7 cellular contexts compared by ENCODE assay signal in the genomic region with DNA sequence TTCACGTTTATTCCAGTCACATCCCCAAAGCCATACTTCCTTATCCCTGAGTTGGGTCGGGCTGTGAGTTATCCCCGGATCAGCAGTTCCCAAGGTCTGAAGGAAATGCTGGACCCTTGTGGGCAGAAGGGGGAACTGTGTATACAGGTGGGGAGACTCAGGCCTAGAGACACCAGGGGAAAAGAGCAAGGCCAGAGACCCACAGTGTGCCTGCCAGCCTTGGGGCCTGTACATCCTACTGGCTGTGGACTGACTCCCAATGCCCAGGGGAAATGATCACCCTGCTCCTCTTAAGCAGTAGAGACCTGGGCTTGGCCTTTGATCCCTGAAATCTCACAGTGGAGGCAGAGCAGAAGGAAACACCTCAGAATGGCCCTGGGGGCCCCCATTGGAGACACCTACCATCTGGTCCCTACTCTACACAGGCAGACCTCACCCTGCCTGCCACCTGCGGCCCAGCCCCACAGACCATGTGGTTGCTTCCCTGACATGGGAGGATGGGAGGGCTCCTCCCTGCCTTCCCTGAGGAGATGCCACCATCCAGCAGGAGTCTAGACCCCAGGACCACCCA. TPM values are rescaled to one million over a fixed set of nuclear protein-coding genes. Genes with fewer than 3 reads are reported as not detected.
DNase-seq lines count a peak whose midpoint lies in the region; ATAC-seq and TF ChIP-seq lines count a peak whose summit lies in the region.

No MANE protein-coding gene starts in this region.

- DNase-seq in activated T-helper 1 cell treated with anti-CD3 and anti-CD28 coated beads, Interleukin-12 subunit alpha, Interleukin-12 subunit beta, Interleukin-2, Interleukin-4 antibody, amounts not matched to agents 30 ng/mL and 10 ng/mL and 1 ng/mL, durations not matched to agents 14 hours and 24 hours and 36 hours (ENCODE audit: low spot score), result no peak
- DNase-seq in NCI-H2081 treated with DMSO at 0.1 percent for 48 hours (lab: John Stamatoyannopoulos, UW), result no peak
- DNase-seq in GDM1 (lab: John Stamatoyannopoulos, UW), result no peak

- H3K36me3 ChIP-seq in HEK293 (ENCODE audit: control insufficient read depth in 2 of 2, insufficient read depth in 1 of 2, low read length in 2 of 2) (peaks cover 0 to 23% of the 10 kb centered on the region in 2 experiments; a peak in 1 of 3 replicates), iPS-15b (ENCODE audit: control insufficient read depth, insufficient read depth, low read length) (no peaks in the 10 kb centered on the region)

- intact Hi-C loops in activated T-helper 1 cell treated with anti-CD3 and anti-CD28 coated beads, Interleukin-12 subunit alpha, Interleukin-12 subunit beta, Interleukin-2, Interleukin-4 antibody, amounts not matched to agents 30 ng/mL and 10 ng/mL and 1 ng/mL, durations not matched to agents 14 hours and 24 hours and 36 hours (cut with micrococcal nuclease), result loop anchor here (2.0 to 5.0 kb wide), 4 partner anchors 43 to 646 kb away; a partner anchor contains a TSS

- H3K27me3 Mint-ChIP-seq in activated T-helper 1 cell treated with anti-CD3 and anti-CD28 coated beads, Interleukin-12 subunit alpha, Interleukin-12 subunit beta, Interleukin-2, Interleukin-4 antibody, amounts not matched to agents 30 ng/mL and 10 ng/mL and 1 ng/mL, durations not matched to agents 14 hours and 24 hours and 36 hours (ENCODE audit: insufficient read depth), result peaks cover 6% of the 10 kb centered on the region
- no peaks in the 10 kb centered on the region for H3K27me3 Mint-ChIP-seq in stimulated activated memory B cell treated with anti-CD40 and anti-IgM and Interleukin-4, amounts not matched to agents 10 μg/mL and 1 μg/mL and 100 μg/mL, for 72 hours

- peak overlapping the region; percentile 39 for H3K4me3 Mint-ChIP-seq in activated T-helper 1 cell treated with anti-CD3 and anti-CD28 coated beads, Interleukin-12 subunit alpha, Interleukin-12 subunit beta, Interleukin-2, Interleukin-4 antibody, amounts not matched to agents 30 ng/mL and 10 ng/mL and 1 ng/mL, durations not matched to agents 14 hours and 24 hours and 36 hours
- peak overlapping the region; percentile 85 for H3K4me3 Mint-ChIP-seq in stimulated activated memory B cell treated with anti-CD40 and anti-IgM and Interleukin-4, amounts not matched to agents 10 μg/mL and 1 μg/mL and 100 μg/mL, for 72 hours

- peaks cover 4% of the 10 kb centered on the region; the same call in 1 of the 2 replicates for H3K4me1 ChIP-seq in HEK293 (ENCODE audit: control insufficient read depth, insufficient read depth, low read length)
- peaks cover 7% of the 10 kb centered on the region for H3K4me1 ChIP-seq in iPS-15b (ENCODE audit: control insufficient read depth, insufficient read depth, low read length)

- TF ChIP-seq CTCF in HEK293 (tag by site-specific recombination; IDR thresholded peaks at IDR 0.05), result no peak

- ATAC-seq in stimulated activated memory B cell treated with anti-CD40 and anti-IgM and Interleukin-4, amounts not matched to agents 10 μg/mL and 1 μg/mL and 100 μg/mL, for 72 hours, result no peak
- ATAC-seq in HG02623 (IDR thresholded peaks at IDR 0.05; ENCODE audit: unreplicated experiment), result no peak

- POLR2A ChIA-PET in HEK293 (lab: Yijun Ruan, JAX), result no interaction called here

- H3K27ac ChIP-seq in HEK293 (ENCODE audit: extremely low read depth, low read depth, low read length), result no peak overlapping the region

- H3K9me3 ChIP-seq in HEK293 (ENCODE audit: control insufficient read depth, insufficient read depth, low read depth, low read length) (no peaks in the 10 kb centered on the region), iPS-15b (ENCODE audit: control insufficient read depth, insufficient read depth, low read length) (no peaks in the 10 kb centered on the region)

- H3K27ac Mint-ChIP-seq in activated T-helper 1 cell treated with anti-CD3 and anti-CD28 coated beads, Interleukin-12 subunit alpha, Interleukin-12 subunit beta, Interleukin-2, Interleukin-4 antibody, amounts not matched to agents 30 ng/mL and 10 ng/mL and 1 ng/mL, durations not matched to agents 14 hours and 24 hours and 36 hours, result no peak overlapping the region
- peak overlapping the region; percentile 73 for H3K27ac Mint-ChIP-seq in stimulated activated memory B cell treated with anti-CD40 and anti-IgM and Interleukin-4, amounts not matched to agents 10 μg/mL and 1 μg/mL and 100 μg/mL, for 72 hours

- H3K4me1 Mint-ChIP-seq in activated T-helper 1 cell treated with anti-CD3 and anti-CD28 coated beads, Interleukin-12 subunit alpha, Interleukin-12 subunit beta, Interleukin-2, Interleukin-4 antibody, amounts not matched to agents 30 ng/mL and 10 ng/mL and 1 ng/mL, durations not matched to agents 14 hours and 24 hours and 36 hours (ENCODE audit: low read depth), result peaks cover 19% of the 10 kb centered on the region
- peaks cover 33% of the 10 kb centered on the region for H3K4me1 Mint-ChIP-seq in stimulated activated memory B cell treated with anti-CD40 and anti-IgM and Interleukin-4, amounts not matched to agents 10 μg/mL and 1 μg/mL and 100 μg/mL, for 72 hours

- peaks cover 20% of the 10 kb centered on the region for H3K27me3 ChIP-seq in iPS-15b (ENCODE audit: control insufficient read depth, insufficient read depth, low read length)

- no peaks in the 10 kb centered on the region for H3K9me3 Mint-ChIP-seq in activated T-helper 1 cell treated with anti-CD3 and anti-CD28 coated beads, Interleukin-12 subunit alpha, Interleukin-12 subunit beta, Interleukin-2, Interleukin-4 antibody, amounts not matched to agents 30 ng/mL and 10 ng/mL and 1 ng/mL, durations not matched to agents 14 hours and 24 hours and 36 hours
- no peaks in the 10 kb centered on the region for H3K9me3 Mint-ChIP-seq in stimulated activated memory B cell treated with anti-CD40 and anti-IgM and Interleukin-4, amounts not matched to agents 10 μg/mL and 1 μg/mL and 100 μg/mL, for 72 hours

- CTCF ChIA-PET in HEK293 (lab: Yijun Ruan, JAX), result interaction anchor here (2.9 kb wide), 1 partner anchor 10 kb away, joined by 22 read pairs; no protein-coding TSS in a partner anchor

- H3K36me3 Mint-ChIP-seq in activated T-helper 1 cell treated with anti-CD3 and anti-CD28 coated beads, Interleukin-12 subunit alpha, Interleukin-12 subunit beta, Interleukin-2, Interleukin-4 antibody, amounts not matched to agents 30 ng/mL and 10 ng/mL and 1 ng/mL, durations not matched to agents 14 hours and 24 hours and 36 hours (ENCODE audit: low read depth), result no peaks in the 10 kb centered on the region
- no peaks in the 10 kb centered on the region for H3K36me3 Mint-ChIP-seq in stimulated activated memory B cell treated with anti-CD40 and anti-IgM and Interleukin-4, amounts not matched to agents 10 μg/mL and 1 μg/mL and 100 μg/mL, for 72 hours

- H3K4me3 ChIP-seq in HEK293 (ENCODE audit: low read depth, low read length) (no peak overlapping the region), iPS-15b (ENCODE audit: low read depth, low read length) (peak overlapping the region; percentile 91)

- no peak overlapping the region for H3K9ac ChIP-seq in iPS-15b (ENCODE audit: low read depth, low read length)

TF ChIP-seq in HEK293, 187 proteins besides CTCF, POLR2A, EP300 and RAD21:
- no peak for TF ChIP-seq ZNF626 (tag by site-specific recombination; IDR thresholded peaks at IDR 0.05)
- TF ChIP-seq SCRT1 (tag by site-specific recombination; IDR thresholded peaks at IDR 0.05; ENCODE audit: borderline replicate concordance), result 0 out of 2 replicates have a peak, but pooled peaks have one; percentile 58
TF ChIP-seq in HEK293: peak in this region for 1.

RNA-seq across cellular contexts. Expression of a gene that starts 1.3 kb away (rescaled TPM):
- 6.4 and 9.8 TPM in 2 replicates for total RNA-seq in activated T-helper 1 cell treated with anti-CD3 and anti-CD28 coated beads, Interleukin-12 subunit alpha, Interleukin-12 subunit beta, Interleukin-2, Interleukin-4 antibody, amounts not matched to agents 30 ng/mL and 10 ng/mL and 1 ng/mL, durations not matched to agents 14 hours and 24 hours and 36 hours

RNA-seq across cellular contexts. Expression of a gene that starts 16.7 kb away (rescaled TPM):
- 0.17 TPM in 1 of 2 replicates, not detected in the other for total RNA-seq in activated T-helper 1 cell treated with anti-CD3 and anti-CD28 coated beads, Interleukin-12 subunit alpha, Interleukin-12 subunit beta, Interleukin-2, Interleukin-4 antibody, amounts not matched to agents 30 ng/mL and 10 ng/mL and 1 ng/mL, durations not matched to agents 14 hours and 24 hours and 36 hours

RNA-seq across cellular contexts. Expression of a gene that starts 25.0 kb away (rescaled TPM):
- total RNA-seq in activated T-helper 1 cell treated with anti-CD3 and anti-CD28 coated beads, Interleukin-12 subunit alpha, Interleukin-12 subunit beta, Interleukin-2, Interleukin-4 antibody, amounts not matched to agents 30 ng/mL and 10 ng/mL and 1 ng/mL, durations not matched to agents 14 hours and 24 hours and 36 hours, result 10.2 and 13.7 TPM in 2 replicates

RNA-seq across cellular contexts. Expression of a gene that starts 34.2 kb away (rescaled TPM):
- not detected in 2 replicates for total RNA-seq in activated T-helper 1 cell treated with anti-CD3 and anti-CD28 coated beads, Interleukin-12 subunit alpha, Interleukin-12 subunit beta, Interleukin-2, Interleukin-4 antibody, amounts not matched to agents 30 ng/mL and 10 ng/mL and 1 ng/mL, durations not matched to agents 14 hours and 24 hours and 36 hours

RNA-seq across cellular contexts. Expression of a gene that starts 53.9 kb away (rescaled TPM):
- total RNA-seq in activated T-helper 1 cell treated with anti-CD3 and anti-CD28 coated beads, Interleukin-12 subunit alpha, Interleukin-12 subunit beta, Interleukin-2, Interleukin-4 antibody, amounts not matched to agents 30 ng/mL and 10 ng/mL and 1 ng/mL, durations not matched to agents 14 hours and 24 hours and 36 hours, result 18.7 and 19.6 TPM in 2 replicates
